Comparison of ENCODE assay signal across 8 cellular contexts in genomic region chr1:145859491-145860159, GRCh38. TPM values are rescaled to one million over a fixed set of nuclear protein-coding genes. Genes with fewer than 3 reads are reported as not detected.
DNase-seq lines count a peak whose midpoint lies in the region; ATAC-seq, FAIRE-seq and TF ChIP-seq lines count a peak whose summit lies in the region.

No MANE protein-coding gene starts in this region.

- H3K4me2 ChIP-seq in HepG2 (ENCODE audit: low read depth, low read length) = peak overlapping the region; percentile 88

- H3K9me3 ChIP-seq in BE2C (no peaks in the 10 kb centered on the region), HepG2 (ENCODE audit: low read length) (no peaks in the 10 kb centered on the region)

- H3K36me3 Mint-ChIP-seq in activated CD4-positive, alpha-beta T cell treated with anti-CD3 and anti-CD28 coated beads, Interleukin-2, amount 10 ng/mL, durations not matched to agents 7 days and 5 days (ENCODE audit: low read depth) = peaks cover 11% of the 10 kb centered on the region
- H3K36me3 Mint-ChIP-seq in dendritic cell treated with granulocyte-macrophage colony-stimulating factor and Interleukin-4, amounts not matched to agents 40 ng/mL and 50 ng/mL, for 4 days (ENCODE audit: low read depth) = peaks cover 39% of the 10 kb centered on the region

- in situ Hi-C loops in HepG2 (cut with HindIII; ENCODE audit: extremely low pct_ligation_motif_present, low pct_unique_long_range_greater_than_20kb) = no loop called here

- TF ChIP-seq CTCF in BE2C (IDR thresholded peaks at IDR 0.05; ENCODE audit: low read depth, low read length) (no peak), HepG2 (CRISPR knock-in tag; IDR thresholded peaks at IDR 0.05) (no peak)

- peak overlapping the region; percentile 88 for H3K27ac Mint-ChIP-seq in activated CD4-positive, alpha-beta T cell treated with anti-CD3 and anti-CD28 coated beads, Interleukin-2, amount 10 ng/mL, durations not matched to agents 7 days and 5 days
- peak overlapping the region; percentile 96 for H3K27ac Mint-ChIP-seq in dendritic cell treated with granulocyte-macrophage colony-stimulating factor and Interleukin-4, amounts not matched to agents 40 ng/mL and 50 ng/mL, for 4 days

- DNase-seq in BE2C = peak; percentile 94
- peak; percentile 84 for DNase-seq in GM19238 (ENCODE audit: insufficient read length, low spot score)
- peak; percentile 51 for DNase-seq in NCI-H524 treated with DMSO at 0.1 percent for 48 hours (lab: John Stamatoyannopoulos, UW)
- peak; percentile 80 for DNase-seq in activated CD4-positive, alpha-beta T cell treated with anti-CD3 and anti-CD28 coated beads, Interleukin-2, amount 10 ng/mL, durations not matched to agents 7 days and 5 days
- peak; percentile 73 for DNase-seq in HepG2 (ENCODE audit: low spot score)
- DNase-seq in stimulated activated CD4-positive, alpha-beta T cell treated with anti-CD3 and anti-CD28 coated beads, Interleukin-4, amount 100 ng/mL, for 24 hours = peak; percentile 81

- H3K4me3 ChIP-seq in BE2C (ENCODE audit: low read depth, low read length) (peak overlapping the region; percentile 99), HepG2 (replicated peaks in 1 of 3; ENCODE audit: insufficient read depth in 1 of 3, low read depth in 2 of 3, low read length in 3 of 3) (peak overlapping the region; percentile 82 to 92 (median 87))

- ATAC-seq in HG03439 (IDR thresholded peaks at IDR 0.05; ENCODE audit: unreplicated experiment) = peak; percentile 72
- ATAC-seq in HepG2 = peak; percentile 90

- CTCF ChIA-PET in activated CD4-positive, alpha-beta T cell treated with anti-CD3 and anti-CD28 coated beads, Interleukin-2, amount 10 ng/mL, durations not matched to agents 7 days and 5 days (lab: Charles Lee) = interaction anchor here (0.6 to 8.4 kb wide), 14 partner anchors 8 to 159 kb away, joined by 3 to 141 read pairs (median 5); partner anchors contain the start of genes ANKRD35, LIX1L and NUDT17
- CTCF ChIA-PET in HepG2 (lab: Yijun Ruan, JAX; ENCODE audit: low intra/inter-chr PET ratio, low total read pairs) = interaction anchor here (0.8 kb wide), 1 partner anchor 13 kb away, joined by 3 read pairs; no protein-coding TSS in a partner anchor

- peak overlapping the region; percentile 67 for H3K9ac ChIP-seq in HepG2 (ENCODE audit: insufficient read depth, low read depth, low read length)

- TF ChIP-seq RAD21 in HepG2 (CRISPR knock-in tag; IDR thresholded peaks at IDR 0.05) = no peak

- peaks cover 24% of the 10 kb centered on the region for H3K4me1 Mint-ChIP-seq in activated CD4-positive, alpha-beta T cell treated with anti-CD3 and anti-CD28 coated beads, Interleukin-2, amount 10 ng/mL, durations not matched to agents 7 days and 5 days
- H3K4me1 Mint-ChIP-seq in dendritic cell treated with granulocyte-macrophage colony-stimulating factor and Interleukin-4, amounts not matched to agents 40 ng/mL and 50 ng/mL, for 4 days (ENCODE audit: low read depth) = peaks cover 15% of the 10 kb centered on the region

- TF ChIP-seq EP300 in HepG2 (IDR thresholded peaks at IDR 0.05; ENCODE audit: low read depth in 2 of 2, low read length in 2 of 2) (no peak), HepG2 (CRISPR knock-in tag; IDR thresholded peaks at IDR 0.05; ENCODE audit: borderline replicate concordance) (no peak)

- peak in 1 of 2 experiments; percentile 72; a peak in 3 of 4 replicates for TF ChIP-seq POLR2A in HepG2 (IDR thresholded peaks at IDR 0.05; ENCODE audit: insufficient read depth in 1 of 2, low read depth in 2 of 2, low read length in 2 of 2)

- peak overlapping the region; percentile 51 for H3K27ac ChIP-seq in HepG2 (ENCODE audit: extremely low read length, insufficient read depth, low read length)

- H3K4me1 ChIP-seq in BE2C = no peaks in the 10 kb centered on the region
- H3K4me1 ChIP-seq in HepG2 (ENCODE audit: insufficient read depth, low read length) = peaks cover 21% of the 10 kb centered on the region

- H3K79me2 ChIP-seq in HepG2 (ENCODE audit: insufficient read depth, low read length) = peaks cover 3% of the 10 kb centered on the region

- POLR2A ChIA-PET in activated CD4-positive, alpha-beta T cell treated with anti-CD3 and anti-CD28 coated beads, Interleukin-2, amount 10 ng/mL, durations not matched to agents 7 days and 5 days (lab: Charles Lee) = interaction anchor here (0.9 to 1.5 kb wide), 4 partner anchors 10 to 394 kb away, joined by 3 to 5 read pairs (median 4); partner anchors contain the start of gene RBM8A
- POLR2A ChIA-PET in HepG2 (lab: Yijun Ruan, JAX) = interaction anchor here (0.6 to 2.6 kb wide), 17 partner anchors 10 to 579 kb away, joined by 3 to 44 read pairs (median 9); partner anchors contain the start of genes ANKRD34A, ANKRD35, LIX1L and NUDT17

- peak overlapping the region; percentile 75 for H2AFZ ChIP-seq in HepG2 (ENCODE audit: low read length)

- WGBS in HepG2 (ENCODE audit: low lambda C conversion rate) = 0% methylated on average over 21 of the region's 44 CpGs

- peak; percentile 58 for FAIRE-seq in HepG2 (lab: Jason Lieb, UNC)

- peaks cover 10% of the 10 kb centered on the region for H3K27me3 Mint-ChIP-seq in activated CD4-positive, alpha-beta T cell treated with anti-CD3 and anti-CD28 coated beads, Interleukin-2, amount 10 ng/mL, durations not matched to agents 7 days and 5 days
- H3K27me3 Mint-ChIP-seq in dendritic cell treated with granulocyte-macrophage colony-stimulating factor and Interleukin-4, amounts not matched to agents 40 ng/mL and 50 ng/mL, for 4 days = no peaks in the 10 kb centered on the region

- no peaks in the 10 kb centered on the region for H4K20me1 ChIP-seq in HepG2 (ENCODE audit: insufficient read depth, low read length)

- H3K36me3 ChIP-seq in BE2C (no peaks in the 10 kb centered on the region; the same call in 1 of the 2 replicates), HepG2 (replicated peaks in 1 of 2; ENCODE audit: control insufficient read depth in 1 of 2, insufficient read depth in 2 of 2, low read length in 2 of 2) (peaks cover 4 to 16% of the 10 kb centered on the region in 2 experiments)

- no peaks in the 10 kb centered on the region for H3K27me3 ChIP-seq in BE2C
- H3K27me3 ChIP-seq in HepG2 (ENCODE audit: control insufficient read depth in 1 of 2, insufficient read depth in 2 of 2, low read length in 2 of 2) = 0 out of 5 replicates have a peak, but pooled peaks cover 0 to 3% of the 10 kb centered on the region in 2 experiments

- H3K4me3 Mint-ChIP-seq in activated CD4-positive, alpha-beta T cell treated with anti-CD3 and anti-CD28 coated beads, Interleukin-2, amount 10 ng/mL, durations not matched to agents 7 days and 5 days = peak overlapping the region; percentile 91
- peak overlapping the region; percentile 98 for H3K4me3 Mint-ChIP-seq in dendritic cell treated with granulocyte-macrophage colony-stimulating factor and Interleukin-4, amounts not matched to agents 40 ng/mL and 50 ng/mL, for 4 days

- intact Hi-C loops in dendritic cell treated with granulocyte-macrophage colony-stimulating factor and Interleukin-4, amounts not matched to agents 40 ng/mL and 50 ng/mL, for 4 days (cut with micrococcal nuclease) = no loop called here
- intact Hi-C loops in HepG2 (cut with micrococcal nuclease; ENCODE audit: unreplicated experiment) = loop anchor here (5.0 kb wide), 3 partner anchors 33 to 103 kb away; partner anchors contain the start of genes ANKRD34A, ITGA10 and POLR3GL

- H3K9me3 Mint-ChIP-seq in activated CD4-positive, alpha-beta T cell treated with anti-CD3 and anti-CD28 coated beads, Interleukin-2, amount 10 ng/mL, durations not matched to agents 7 days and 5 days = no peaks in the 10 kb centered on the region
- no peaks in the 10 kb centered on the region for H3K9me3 Mint-ChIP-seq in dendritic cell treated with granulocyte-macrophage colony-stimulating factor and Interleukin-4, amounts not matched to agents 40 ng/mL and 50 ng/mL, for 4 days

- BruUV-seq in HepG2 (replicated peaks; lab: Mats Ljungman, UMichigan) = no TSS peak

RNA-seq across cellular contexts. Expression of gene PIAS3, which starts 0.7 kb away (rescaled TPM):
- polyA plus RNA-seq in BE2C (2012; ENCODE audit: insufficient read depth, insufficient read length, low read depth) = 20.3 TPM
- 10 to 100 TPM; 17.9 to 18.8 TPM for total RNA-seq in activated CD4-positive, alpha-beta T cell treated with anti-CD3 and anti-CD28 coated beads, Interleukin-2, amount 10 ng/mL, durations not matched to agents 7 days and 5 days
- total RNA-seq in HepG2 (2016; rRNA removed; fragmentation: Illumina TruSeq; extraction: Trizol) = 3.7 and 4.6 TPM in 2 replicates
- 0.91 and 1.5 TPM in 2 replicates for total RNA-seq in HepG2 (2016; cell fraction: cytosol; rRNA removed; fragmentation: Illumina TruSeq; extraction: Trizol; ENCODE audit: low read depth)
- 4.0 and 4.2 TPM in 2 replicates for total RNA-seq in HepG2 (2016; cell fraction: insoluble cytoplasmic fraction; rRNA removed; fragmentation: Illumina TruSeq; extraction: Trizol)
- 2.8 and 3.2 TPM in 2 replicates for total RNA-seq in HepG2 (2016; cell fraction: membrane; rRNA removed; fragmentation: Illumina TruSeq; extraction: Trizol)
- 4.7 TPM in 2 replicates for total RNA-seq in HepG2 (2016; cell fraction: nucleus; rRNA removed; fragmentation: Illumina TruSeq; extraction: Trizol)
- polyA plus RNA-seq in HepG2 (2011; rRNA removed) = 8.0 and 9.7 TPM in 2 replicates
- polyA plus RNA-seq in HepG2 (2011; cell fraction: cytosol; rRNA removed) = 5.0 and 5.5 TPM in 2 replicates
- 26.5 and 26.8 TPM in 2 replicates for polyA plus RNA-seq in HepG2 (2011; cell fraction: nucleus; rRNA removed)
- polyA plus RNA-seq in HepG2 (2012) = 5.8 and 6.8 TPM in 2 replicates
- polyA plus RNA-seq in HepG2 (2016; cell fraction: cytosol; fragmentation: Illumina TruSeq; extraction: Trizol; ENCODE audit: low read depth) = 1.2 and 1.3 TPM in 2 replicates
- polyA plus RNA-seq in HepG2 (2016; cell fraction: insoluble cytoplasmic fraction; fragmentation: Illumina TruSeq; extraction: Trizol; ENCODE audit: low read depth) = 6.6 and 7.8 TPM in 2 replicates
- polyA plus RNA-seq in HepG2 (2016; cell fraction: membrane; fragmentation: Illumina TruSeq; extraction: Trizol; ENCODE audit: low read depth) = 4.0 and 4.3 TPM in 2 replicates
- polyA plus RNA-seq in HepG2 (2016; cell fraction: nucleus; fragmentation: Illumina TruSeq; extraction: Trizol; ENCODE audit: insufficient read depth, low read depth) = 15.4 and 16.3 TPM in 2 replicates
- polyA minus RNA-seq in HepG2 (2011; rRNA and poly(A)+ RNA removed; ENCODE audit: low replicate concordance) = 8.5 and 12.9 TPM in 2 replicates
- 3.7 and 4.6 TPM in 2 replicates for polyA minus RNA-seq in HepG2 (2011; cell fraction: cytosol; rRNA and poly(A)+ RNA removed)
- 9.3 and 10.7 TPM in 2 replicates for polyA minus RNA-seq in HepG2 (2011; cell fraction: nucleus; rRNA and poly(A)+ RNA removed)

RNA-seq across cellular contexts. Expression of gene NUDT17, which starts 14.2 kb away (rescaled TPM):
- 7.9 TPM for polyA plus RNA-seq in BE2C (2012; ENCODE audit: insufficient read depth, insufficient read length, low read depth)
- total RNA-seq in activated CD4-positive, alpha-beta T cell treated with anti-CD3 and anti-CD28 coated beads, Interleukin-2, amount 10 ng/mL, durations not matched to agents 7 days and 5 days = 1 to 10 TPM; 2.7 to 3.4 TPM
- total RNA-seq in HepG2 (2016; rRNA removed; fragmentation: Illumina TruSeq; extraction: Trizol) = 2.6 TPM in 2 replicates
- total RNA-seq in HepG2 (2016; cell fraction: cytosol; rRNA removed; fragmentation: Illumina TruSeq; extraction: Trizol; ENCODE audit: low read depth) = 0.18 and 0.81 TPM in 2 replicates
- total RNA-seq in HepG2 (2016; cell fraction: insoluble cytoplasmic fraction; rRNA removed; fragmentation: Illumina TruSeq; extraction: Trizol) = 1.8 and 2.7 TPM in 2 replicates
- total RNA-seq in HepG2 (2016; cell fraction: membrane; rRNA removed; fragmentation: Illumina TruSeq; extraction: Trizol) = 1.2 and 1.3 TPM in 2 replicates
- 2.6 and 4.1 TPM in 2 replicates for total RNA-seq in HepG2 (2016; cell fraction: nucleus; rRNA removed; fragmentation: Illumina TruSeq; extraction: Trizol)
- 5.7 and 5.8 TPM in 2 replicates for polyA plus RNA-seq in HepG2 (2011; rRNA removed)
- 3.2 and 4.8 TPM in 2 replicates for polyA plus RNA-seq in HepG2 (2011; cell fraction: cytosol; rRNA removed)
- polyA plus RNA-seq in HepG2 (2011; cell fraction: nucleus; rRNA removed) = 17.3 and 18.1 TPM in 2 replicates
- polyA plus RNA-seq in HepG2 (2012) = 2.8 and 3.1 TPM in 2 replicates
- polyA plus RNA-seq in HepG2 (2016; cell fraction: cytosol; fragmentation: Illumina TruSeq; extraction: Trizol; ENCODE audit: low read depth) = 0.42 and 0.78 TPM in 2 replicates
- polyA plus RNA-seq in HepG2 (2016; cell fraction: insoluble cytoplasmic fraction; fragmentation: Illumina TruSeq; extraction: Trizol; ENCODE audit: low read depth) = 2.2 and 2.8 TPM in 2 replicates
- polyA plus RNA-seq in HepG2 (2016; cell fraction: membrane; fragmentation: Illumina TruSeq; extraction: Trizol; ENCODE audit: low read depth) = 1.3 and 1.4 TPM in 2 replicates
- 7.6 and 8.5 TPM in 2 replicates for polyA plus RNA-seq in HepG2 (2016; cell fraction: nucleus; fragmentation: Illumina TruSeq; extraction: Trizol; ENCODE audit: insufficient read depth, low read depth)
- 1.4 and 4.4 TPM in 2 replicates for polyA minus RNA-seq in HepG2 (2011; rRNA and poly(A)+ RNA removed; ENCODE audit: low replicate concordance)
- polyA minus RNA-seq in HepG2 (2011; cell fraction: cytosol; rRNA and poly(A)+ RNA removed) = 0.79 TPM in 1 of 2 replicates, not detected in the other
- 2.6 and 3.5 TPM in 2 replicates for polyA minus RNA-seq in HepG2 (2011; cell fraction: nucleus; rRNA and poly(A)+ RNA removed)

RNA-seq across cellular contexts. Expression of gene ANKRD35, which starts 26.0 kb away (rescaled TPM):
- polyA plus RNA-seq in BE2C (2012; ENCODE audit: insufficient read depth, insufficient read length, low read depth) = not detected
- total RNA-seq in activated CD4-positive, alpha-beta T cell treated with anti-CD3 and anti-CD28 coated beads, Interleukin-2, amount 10 ng/mL, durations not matched to agents 7 days and 5 days = under 1 TPM; 0.40 to 0.42 TPM
- 0.02 TPM in 1 of 2 replicates, not detected in the other for total RNA-seq in HepG2 (2016; rRNA removed; fragmentation: Illumina TruSeq; extraction: Trizol)
- not detected in 2 replicates for total RNA-seq in HepG2 (2016; cell fraction: cytosol; rRNA removed; fragmentation: Illumina TruSeq; extraction: Trizol; ENCODE audit: low read depth)
- total RNA-seq in HepG2 (2016; cell fraction: insoluble cytoplasmic fraction; rRNA removed; fragmentation: Illumina TruSeq; extraction: Trizol) = not detected in 2 replicates
- not detected in 2 replicates for total RNA-seq in HepG2 (2016; cell fraction: membrane; rRNA removed; fragmentation: Illumina TruSeq; extraction: Trizol)
- not detected in 2 replicates for total RNA-seq in HepG2 (2016; cell fraction: nucleus; rRNA removed; fragmentation: Illumina TruSeq; extraction: Trizol)
- not detected in 2 replicates for polyA plus RNA-seq in HepG2 (2011; rRNA removed)
- polyA plus RNA-seq in HepG2 (2011; cell fraction: cytosol; rRNA removed) = 0.01 TPM in 2 replicates
- not detected in 2 replicates for polyA plus RNA-seq in HepG2 (2011; cell fraction: nucleus; rRNA removed)
- not detected in 2 replicates for polyA plus RNA-seq in HepG2 (2012)
- polyA plus RNA-seq in HepG2 (2016; cell fraction: cytosol; fragmentation: Illumina TruSeq; extraction: Trizol; ENCODE audit: low read depth) = not detected in 2 replicates
- polyA plus RNA-seq in HepG2 (2016; cell fraction: insoluble cytoplasmic fraction; fragmentation: Illumina TruSeq; extraction: Trizol; ENCODE audit: low read depth) = not detected in 2 replicates
- not detected in 2 replicates for polyA plus RNA-seq in HepG2 (2016; cell fraction: membrane; fragmentation: Illumina TruSeq; extraction: Trizol; ENCODE audit: low read depth)
- not detected in 2 replicates for polyA plus RNA-seq in HepG2 (2016; cell fraction: nucleus; fragmentation: Illumina TruSeq; extraction: Trizol; ENCODE audit: insufficient read depth, low read depth)
- 0.10 TPM in 1 of 2 replicates, not detected in the other for polyA minus RNA-seq in HepG2 (2011; rRNA and poly(A)+ RNA removed; ENCODE audit: low replicate concordance)
- polyA minus RNA-seq in HepG2 (2011; cell fraction: cytosol; rRNA and poly(A)+ RNA removed) = not detected in 2 replicates
- 0.13 TPM in 1 of 2 replicates, not detected in the other for polyA minus RNA-seq in HepG2 (2011; cell fraction: nucleus; rRNA and poly(A)+ RNA removed)

RNA-seq across cellular contexts. Expression of gene POLR3C, which starts 35.6 kb away (rescaled TPM):
- polyA plus RNA-seq in BE2C (2012; ENCODE audit: insufficient read depth, insufficient read length, low read depth) = 46.6 TPM
- 10 to 100 TPM; 34.5 to 38.7 TPM for total RNA-seq in activated CD4-positive, alpha-beta T cell treated with anti-CD3 and anti-CD28 coated beads, Interleukin-2, amount 10 ng/mL, durations not matched to agents 7 days and 5 days
- 24.3 TPM in 2 replicates for total RNA-seq in HepG2 (2016; rRNA removed; fragmentation: Illumina TruSeq; extraction: Trizol)
- total RNA-seq in HepG2 (2016; cell fraction: cytosol; rRNA removed; fragmentation: Illumina TruSeq; extraction: Trizol; ENCODE audit: low read depth) = 11.5 and 13.9 TPM in 2 replicates
- 22.9 and 26.4 TPM in 2 replicates for total RNA-seq in HepG2 (2016; cell fraction: insoluble cytoplasmic fraction; rRNA removed; fragmentation: Illumina TruSeq; extraction: Trizol)
- total RNA-seq in HepG2 (2016; cell fraction: membrane; rRNA removed; fragmentation: Illumina TruSeq; extraction: Trizol) = 14.2 and 15.1 TPM in 2 replicates
- 16.6 and 16.7 TPM in 2 replicates for total RNA-seq in HepG2 (2016; cell fraction: nucleus; rRNA removed; fragmentation: Illumina TruSeq; extraction: Trizol)
- 15.0 and 15.5 TPM in 2 replicates for polyA plus RNA-seq in HepG2 (2011; rRNA removed)
- polyA plus RNA-seq in HepG2 (2011; cell fraction: cytosol; rRNA removed) = 13.3 and 17.9 TPM in 2 replicates
- 23.1 and 24.9 TPM in 2 replicates for polyA plus RNA-seq in HepG2 (2011; cell fraction: nucleus; rRNA removed)
- polyA plus RNA-seq in HepG2 (2012) = 14.2 and 14.7 TPM in 2 replicates
- 6.9 and 9.5 TPM in 2 replicates for polyA plus RNA-seq in HepG2 (2016; cell fraction: cytosol; fragmentation: Illumina TruSeq; extraction: Trizol; ENCODE audit: low read depth)
- polyA plus RNA-seq in HepG2 (2016; cell fraction: insoluble cytoplasmic fraction; fragmentation: Illumina TruSeq; extraction: Trizol; ENCODE audit: low read depth) = 28.8 and 29.9 TPM in 2 replicates
- polyA plus RNA-seq in HepG2 (2016; cell fraction: membrane; fragmentation: Illumina TruSeq; extraction: Trizol; ENCODE audit: low read depth) = 9.7 and 12.5 TPM in 2 replicates
- polyA plus RNA-seq in HepG2 (2016; cell fraction: nucleus; fragmentation: Illumina TruSeq; extraction: Trizol; ENCODE audit: insufficient read depth, low read depth) = 24.4 and 27.3 TPM in 2 replicates
- 22.4 and 66.8 TPM in 2 replicates for polyA minus RNA-seq in HepG2 (2011; rRNA and poly(A)+ RNA removed; ENCODE audit: low replicate concordance)
- 8.3 and 13.6 TPM in 2 replicates for polyA minus RNA-seq in HepG2 (2011; cell fraction: cytosol; rRNA and poly(A)+ RNA removed)
- polyA minus RNA-seq in HepG2 (2011; cell fraction: nucleus; rRNA and poly(A)+ RNA removed) = 24.7 and 35.2 TPM in 2 replicates

RNA-seq across cellular contexts. Expression of gene RNF115, which starts 35.7 kb away (rescaled TPM):
- polyA plus RNA-seq in BE2C (2012; ENCODE audit: insufficient read depth, insufficient read length, low read depth) = 5.9 TPM
- 10 to 100 TPM; 14.8 to 15.6 TPM for total RNA-seq in activated CD4-positive, alpha-beta T cell treated with anti-CD3 and anti-CD28 coated beads, Interleukin-2, amount 10 ng/mL, durations not matched to agents 7 days and 5 days
- 7.8 and 10.1 TPM in 2 replicates for total RNA-seq in HepG2 (2016; rRNA removed; fragmentation: Illumina TruSeq; extraction: Trizol)
- total RNA-seq in HepG2 (2016; cell fraction: cytosol; rRNA removed; fragmentation: Illumina TruSeq; extraction: Trizol; ENCODE audit: low read depth) = 2.2 and 2.4 TPM in 2 replicates
- total RNA-seq in HepG2 (2016; cell fraction: insoluble cytoplasmic fraction; rRNA removed; fragmentation: Illumina TruSeq; extraction: Trizol) = 8.6 and 9.5 TPM in 2 replicates
- 6.1 and 6.2 TPM in 2 replicates for total RNA-seq in HepG2 (2016; cell fraction: membrane; rRNA removed; fragmentation: Illumina TruSeq; extraction: Trizol)
- 10.9 and 11.6 TPM in 2 replicates for total RNA-seq in HepG2 (2016; cell fraction: nucleus; rRNA removed; fragmentation: Illumina TruSeq; extraction: Trizol)
- polyA plus RNA-seq in HepG2 (2011; rRNA removed) = 4.6 and 6.0 TPM in 2 replicates
- 2.3 and 3.0 TPM in 2 replicates for polyA plus RNA-seq in HepG2 (2011; cell fraction: cytosol; rRNA removed)
- polyA plus RNA-seq in HepG2 (2011; cell fraction: nucleus; rRNA removed) = 3.0 and 4.1 TPM in 2 replicates
- 4.1 and 5.7 TPM in 2 replicates for polyA plus RNA-seq in HepG2 (2012)
- polyA plus RNA-seq in HepG2 (2016; cell fraction: cytosol; fragmentation: Illumina TruSeq; extraction: Trizol; ENCODE audit: low read depth) = 2.9 and 3.4 TPM in 2 replicates
- 11.8 and 12.2 TPM in 2 replicates for polyA plus RNA-seq in HepG2 (2016; cell fraction: insoluble cytoplasmic fraction; fragmentation: Illumina TruSeq; extraction: Trizol; ENCODE audit: low read depth)
- polyA plus RNA-seq in HepG2 (2016; cell fraction: membrane; fragmentation: Illumina TruSeq; extraction: Trizol; ENCODE audit: low read depth) = 7.2 and 8.6 TPM in 2 replicates
- polyA plus RNA-seq in HepG2 (2016; cell fraction: nucleus; fragmentation: Illumina TruSeq; extraction: Trizol; ENCODE audit: insufficient read depth, low read depth) = 15.3 and 16.4 TPM in 2 replicates
- polyA minus RNA-seq in HepG2 (2011; rRNA and poly(A)+ RNA removed; ENCODE audit: low replicate concordance) = 3.6 and 12.3 TPM in 2 replicates
- 2.1 and 2.6 TPM in 2 replicates for polyA minus RNA-seq in HepG2 (2011; cell fraction: cytosol; rRNA and poly(A)+ RNA removed)
- polyA minus RNA-seq in HepG2 (2011; cell fraction: nucleus; rRNA and poly(A)+ RNA removed) = 11.2 and 12.9 TPM in 2 replicates

Comparison
In these comparisons a context has a peak if more than half of its experiments do, and no peak if none do; other contexts are left out.
1. Peak in every context shown above with its lines: DNase-seq, ATAC-seq, H3K4me3 ChIP-seq and H3K27ac ChIP-seq.